Comparison of ENCODE assay signal across 28 cellular contexts in the genomic region with DNA sequence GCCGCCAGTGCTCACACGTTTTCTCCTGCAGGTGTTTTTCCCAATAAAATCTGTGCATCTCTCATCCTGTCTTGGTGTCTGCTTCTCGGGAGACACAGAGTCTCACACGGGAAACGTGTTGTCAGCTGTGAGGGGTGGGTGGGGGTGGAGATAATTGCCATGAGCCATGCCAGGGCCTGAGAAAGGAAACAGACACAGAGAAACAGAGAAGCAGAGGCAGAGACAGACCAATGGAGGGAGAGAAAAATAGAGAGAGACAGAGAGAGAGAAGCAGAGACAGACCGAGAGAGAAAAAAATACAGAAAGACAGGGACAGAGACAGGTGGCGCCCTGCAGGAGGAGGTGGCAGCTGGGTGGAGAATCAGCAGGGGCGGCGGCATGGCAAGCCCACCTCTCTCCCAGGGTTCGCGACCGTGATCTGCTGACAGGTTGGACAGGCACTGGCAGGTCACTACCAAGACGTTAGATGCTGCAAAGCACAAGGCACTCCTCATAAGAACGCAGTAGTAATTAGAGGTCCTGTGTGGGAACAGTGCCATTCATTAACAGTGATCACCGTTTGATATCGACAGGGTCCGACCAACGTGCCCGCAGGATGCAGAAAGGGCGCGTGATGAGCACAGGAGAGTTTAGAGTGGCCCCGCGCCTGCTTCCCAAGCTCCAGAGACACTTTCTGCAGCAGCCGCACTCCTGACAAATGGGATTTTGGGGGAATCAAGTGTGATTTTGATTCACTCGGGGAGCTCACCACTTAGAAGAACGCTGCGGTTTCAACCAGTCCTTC.
DNase-seq lines count a peak whose midpoint lies in the region; ATAC-seq and TF ChIP-seq lines count a peak whose summit lies in the region.
"Had no signal": no experiment of that assay in that cellular context is flagged by ENCODE, and none has a peak within 500 bp of the region (broad histone marks: within the 10 kb centered on the region; RNA-seq: fewer than 3 reads in every experiment).

No MANE protein-coding gene starts in this region.

- H3K27me3 Mint-ChIP-seq in neural crest cell (ENCODE audit: low read depth): peaks cover 5% of the 10 kb centered on the region

- H3K36me3 Mint-ChIP-seq in neural crest cell (ENCODE audit: low read depth): no peaks in the 10 kb centered on the region
- H3K36me3 Mint-ChIP-seq: activated naive CD4-positive, alpha-beta T cell treated with anti-CD3 and anti-CD28 coated beads, Interleukin-2, amount 50 U/mL, for 72 hours; CD8-positive, alpha-beta memory T cell; immature natural killer cell; stimulated activated memory B cell treated with anti-CD40 and anti-IgM and Interleukin-4, amounts not matched to agents 10 μg/mL and 1 μg/mL and 100 μg/mL, for 72 hours had no signal

- H3K27ac ChIP-seq in body of pancreas (peak overlapping the region in 3 of 4 donors; percentile 40 to 86 (median 60)), testis (no peak overlapping the region)
- H3K27ac ChIP-seq: gastroesophageal sphincter, hepatocyte, HL-60, neutrophil, right lobe of liver, upper lobe of right lung had no signal

- DNase-seq in ELF-1 (ENCODE audit: low read depth, low spot score): peak; percentile 23
- DNase-seq in H7: peak; percentile 51
- no peak for DNase-seq in body of pancreas
- no peak for DNase-seq in neural crest cell (ENCODE audit: low read depth, low spot score)
- DNase-seq in NCI-H526 treated with DMSO at 0.1 percent for 48 hours (lab: John Stamatoyannopoulos, UW): no peak
- no peak for DNase-seq in testis
- DNase-seq in NCI-H128 (lab: John Stamatoyannopoulos, UW; ENCODE audit: unreplicated experiment): no peak
- no peak for DNase-seq in stimulated activated naive CD8-positive, alpha-beta T cell treated with anti-CD3 and anti-CD28 coated beads, Interleukin-15, Interleukin-2, amounts not matched to agents 100 U/mL and 50 U/mL, for 24 hours
- DNase-seq: activated effector memory CD4-positive, alpha-beta T cell treated with Interleukin-2 at 50 U/mL for 16 hours; amygdala; CD8-positive, alpha-beta memory T cell; effector CD4-positive, alpha-beta T cell; immature natural killer cell; NCI-H1436; NCI-H2107; NCI-H446 treated with DMSO at 0.1 percent for 48 hours; Right ventricle myocardium superior; substantia nigra; upper lobe of right lung had no signal

- H3K9me3 ChIP-seq in body of pancreas (no peaks in the 10 kb centered on the region), testis (no peaks in the 10 kb centered on the region)
- H3K9me3 ChIP-seq: gastroesophageal sphincter, HAP-1, neutrophil, right lobe of liver, upper lobe of right lung had no signal

- H3K4me1 Mint-ChIP-seq in neural crest cell: peaks cover 55% of the 10 kb centered on the region
- H3K4me1 Mint-ChIP-seq: CD8-positive, alpha-beta memory T cell; immature natural killer cell; stimulated activated memory B cell treated with anti-CD40 and anti-IgM and Interleukin-4, amounts not matched to agents 10 μg/mL and 1 μg/mL and 100 μg/mL, for 72 hours had no signal

- peak overlapping the region; percentile 11 for H3K27ac Mint-ChIP-seq in neural crest cell (ENCODE audit: unreplicated experiment)
- H3K27ac Mint-ChIP-seq: immature natural killer cell; progenitor cell of endocrine pancreas; stimulated activated memory B cell treated with anti-CD40 and anti-IgM and Interleukin-4, amounts not matched to agents 10 μg/mL and 1 μg/mL and 100 μg/mL, for 72 hours had no signal

- H3K4me1 ChIP-seq in body of pancreas (peaks cover 52% of the 10 kb centered on the region), testis (no peaks in the 10 kb centered on the region)
- H3K4me1 ChIP-seq: gastroesophageal sphincter, HAP-1, upper lobe of right lung had no signal

- TF ChIP-seq CTCF in body of pancreas (IDR thresholded peaks at IDR 0.05) (no peak), neural crest cell (conservative IDR thresholded peaks at IDR 0.05) (no peak), testis (IDR thresholded peaks at IDR 0.05) (no peak)

- TF ChIP-seq POLR2A in body of pancreas (IDR thresholded peaks at IDR 0.05) (no peak), testis (IDR thresholded peaks at IDR 0.05) (no peak)

- H3K4me3 ChIP-seq in H7 (ENCODE audit: insufficient read depth, low read depth, low read length) (no peak overlapping the region), body of pancreas (peak overlapping the region in 1 of 2 donors; percentile 17), testis (no peak overlapping the region)
- H3K4me3 ChIP-seq: gastroesophageal sphincter, HAP-1, hepatocyte, right lobe of liver, upper lobe of right lung had no signal

- H3K9me3 Mint-ChIP-seq in neural crest cell: no peaks in the 10 kb centered on the region
- H3K9me3 Mint-ChIP-seq: activated naive CD4-positive, alpha-beta T cell treated with anti-CD3 and anti-CD28 coated beads, Interleukin-2, amount 50 U/mL, for 72 hours; CD8-positive, alpha-beta memory T cell; stimulated activated memory B cell treated with anti-CD40 and anti-IgM and Interleukin-4, amounts not matched to agents 10 μg/mL and 1 μg/mL and 100 μg/mL, for 72 hours had no signal

- WGBS in body of pancreas, 2 donors: 78 to 79% methylated on average over 27 of the region's 27 CpGs
- whole genome bisulfite sequencing in testis, 2 donors: 77 to 80% methylated on average over 27 of the region's 27 CpGs

- peak overlapping the region; percentile 9 for H3K4me3 Mint-ChIP-seq in neural crest cell
- H3K4me3 Mint-ChIP-seq: CD8-positive, alpha-beta memory T cell; immature natural killer cell; stimulated activated memory B cell treated with anti-CD40 and anti-IgM and Interleukin-4, amounts not matched to agents 10 μg/mL and 1 μg/mL and 100 μg/mL, for 72 hours had no signal

- H3K36me3 ChIP-seq in H7 (replicated peaks; ENCODE audit: control insufficient read depth, insufficient read depth, low read length) (no peaks in the 10 kb centered on the region), body of pancreas (replicated peaks in 1 of 2; ENCODE audit: insufficient read depth in 1 of 2, low read depth in 2 of 2) (no peaks in the 10 kb centered on the region), testis (ENCODE audit: low read depth, missing control alignments) (no peaks in the 10 kb centered on the region)
- H3K36me3 ChIP-seq: gastroesophageal sphincter, HAP-1, neutrophil, right lobe of liver, upper lobe of right lung had no signal

- intact Hi-C loops in body of pancreas (cut with DNase I): no loop called here
- intact Hi-C loops in testis (cut with DNase I; ENCODE audit: low total_unique reads): no loop called here

- H3K27me3 ChIP-seq in H7 (ENCODE audit: control insufficient read depth, insufficient read depth, low read length): peaks cover 4% of the 10 kb centered on the region
- no peaks in the 10 kb centered on the region for H3K27me3 ChIP-seq in body of pancreas
- H3K27me3 ChIP-seq in testis: no peaks in the 10 kb centered on the region
- H3K27me3 ChIP-seq: hepatocyte, neutrophil, right lobe of liver, upper lobe of right lung had no signal

- ATAC-seq in body of pancreas: no peak
- no peak for ATAC-seq in stimulated activated naive CD8-positive, alpha-beta T cell treated with anti-CD3 and anti-CD28 coated beads, Interleukin-15, Interleukin-2, amounts not matched to agents 100 U/mL and 50 U/mL, for 24 hours
- ATAC-seq: activated naive CD4-positive, alpha-beta T cell treated with anti-CD3 and anti-CD28 coated beads, Interleukin-2, amount 50 U/mL, for 72 hours; gastroesophageal sphincter had no signal

Comparison
In these comparisons a context has a peak if more than half of its experiments do, and no peak if none do; other contexts are left out.
1. DNase-seq: peak in ELF-1 (single experiment) and H7 (single experiment); none in body of pancreas (0 of 4), neural crest cell (single experiment), NCI-H526 treated with DMSO at 0.1 percent for 48 hours (single experiment), testis (single experiment), NCI-H128 (single experiment) and stimulated activated naive CD8-positive, alpha-beta T cell treated with anti-CD3 and anti-CD28 coated beads, Interleukin-15, Interleukin-2, amounts not matched to agents 100 U/mL and 50 U/mL, for 24 hours (single experiment).
2. H3K27ac ChIP-seq: peak in body of pancreas (3 of 4); none in testis (0 of 2).